Comparison of ENCODE assay signal across 8 cellular contexts in genomic region chr2:153221506-153221905, GRCh38.
"Had no signal": no experiment of that assay in that cellular context is flagged by ENCODE, and none has a peak within 500 bp of the region (broad histone marks: within the 10 kb centered on the region; RNA-seq: fewer than 3 reads in every experiment).

No MANE protein-coding gene starts in this region.

- H3K4me3 ChIP-seq: GM23338, K562 had no signal

- FAIRE-seq: H1, H54, K562 had no signal

- H2AFZ ChIP-seq: GM23338 had no signal

- H3K4me2 ChIP-seq: GM23338 had no signal

- H3K27ac ChIP-seq: HL-60 had no signal

- ATAC-seq: GM23338, K562 had no signal

- DNase-seq: H9, HCEC 1CT, IMR-90 had no signal
